Comparison of ENCODE assay signal across 8 cellular contexts in the genomic region with DNA sequence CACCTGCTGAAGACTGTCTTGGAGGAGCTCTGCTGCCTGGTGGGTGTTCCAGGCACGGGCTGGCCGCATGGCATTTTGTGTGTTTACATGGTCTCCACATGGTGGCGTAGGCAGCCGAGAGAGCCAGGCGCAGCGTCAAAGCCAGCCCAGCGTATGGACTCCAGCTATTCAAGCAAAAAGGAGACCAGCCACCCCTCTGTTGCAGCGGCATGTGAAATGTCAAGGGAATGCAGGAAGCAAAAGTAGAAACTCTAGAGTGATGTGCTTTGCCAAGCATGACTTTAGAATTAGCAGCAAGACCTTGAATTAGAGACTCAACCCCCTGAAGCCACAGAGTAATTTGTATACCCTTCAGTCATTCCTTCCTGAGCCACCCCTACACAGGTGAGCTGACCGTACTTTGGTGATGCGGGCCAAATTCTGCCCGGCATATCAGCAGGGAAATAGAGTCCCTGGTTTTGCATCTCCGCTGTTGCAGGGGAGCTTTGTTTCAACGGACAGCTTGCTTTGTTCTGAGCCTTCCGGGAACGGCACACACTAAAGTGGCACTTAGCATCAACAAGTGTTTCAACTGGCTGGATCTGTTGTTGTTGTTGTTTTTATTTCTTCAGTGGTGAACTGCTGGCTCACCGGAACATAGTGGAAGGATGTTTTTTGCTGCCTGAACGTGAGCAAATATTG. TPM values are rescaled to one million over a fixed set of nuclear protein-coding genes. Genes with fewer than 3 reads are reported as not detected.
A peak's percentile ranks its signal among the peaks of the same experiment; 100 is the strongest.
DNase-seq lines count a peak whose midpoint lies in the region; ATAC-seq and TF ChIP-seq lines count a peak whose summit lies in the region.

No MANE protein-coding gene starts in this region.

- H3K36me3 ChIP-seq in DND-41 (ENCODE audit: insufficient read depth, low read length) (no peaks in the 10 kb centered on the region), Karpas-422 (ENCODE audit: insufficient read depth, low read length) (peaks cover 20% of the 10 kb centered on the region), tibial nerve (no peaks in the 10 kb centered on the region), ovary (no peaks in the 10 kb centered on the region)

- H3K27ac ChIP-seq in DND-41 (ENCODE audit: low read length) (no peak overlapping the region), Karpas-422 (ENCODE audit: low read length) (peak overlapping the region; percentile 100), tibial nerve (no peak overlapping the region), ovary (no peak overlapping the region)

- TF ChIP-seq CTCF in DND-41 (IDR thresholded peaks at IDR 0.05; ENCODE audit: borderline replicate concordance, extremely low read depth, low read length, poor library complexity, severe bottlenecking) (peak; percentile 18), tibial nerve (IDR thresholded peaks at IDR 0.05) (peak in 4 of 5 experiments; percentile 10 to 49 (median 26)), ovary (IDR thresholded peaks at IDR 0.05) (no peak)

- WGBS in tibial nerve, 2 donors: 55 to 62% methylated on average over 17 of the region's 17 CpGs
- WGBS in ovary, 3 donors: 61 to 72% (median 70%) methylated on average over 17 of the region's 17 CpGs

- H3K27me3 ChIP-seq in DND-41 (ENCODE audit: insufficient read depth, low read length, poor library complexity) (peaks cover 13% of the 10 kb centered on the region), Karpas-422 (ENCODE audit: low read length) (no peaks in the 10 kb centered on the region), tibial nerve (no peaks in the 10 kb centered on the region), ovary (no peaks in the 10 kb centered on the region)

- H3K4me2 ChIP-seq in DND-41 (ENCODE audit: insufficient read depth, low read length) (no peak overlapping the region), Karpas-422 (ENCODE audit: low read depth, low read length, poor library complexity, severe bottlenecking) (peak overlapping the region; percentile 92)

- H3K4me3 ChIP-seq in DND-41 (ENCODE audit: low read depth in 1 of 2, low read length in 2 of 2) (no peak overlapping the region), Karpas-422 (ENCODE audit: low read length) (peak overlapping the region; percentile 79), tibial nerve (no peak overlapping the region), ovary (no peak overlapping the region)

- TF ChIP-seq EP300 in tibial nerve (IDR thresholded peaks at IDR 0.05) (no peak), ovary (IDR thresholded peaks at IDR 0.05) (no peak)

- DNase-seq in DND-41 (no peak), Karpas-422 (peak; percentile 99), iPS-NIHi7 (ENCODE audit: extremely low spot score) (peak; percentile 88), tibial nerve (ENCODE audit: low spot score in 2 of 2) (no peak), ovary (no peak)
- peak; percentile 20 to 24 for DNase-seq in activated CD4-positive, alpha-beta T cell treated with anti-CD3 and anti-CD28 coated beads, Interleukin-2, amount 50 U/mL, for 48 hours

- H3K9ac ChIP-seq in DND-41 (ENCODE audit: low read depth, low read length): no peak overlapping the region
- peak overlapping the region; percentile 88 for H3K9ac ChIP-seq in Karpas-422 (ENCODE audit: low read length)

- H3K4me1 ChIP-seq in DND-41 (ENCODE audit: insufficient read depth, low read length) (no peaks in the 10 kb centered on the region), Karpas-422 (ENCODE audit: low read length) (peaks cover 89% of the 10 kb centered on the region), tibial nerve (peaks cover 0 to 8% (median 0%) of the 10 kb centered on the region in 4 donors), ovary (ENCODE audit: insufficient read depth) (peaks cover 1% of the 10 kb centered on the region)

- H3K9me3 ChIP-seq in DND-41 (ENCODE audit: insufficient read depth, low read length, severe bottlenecking) (no peaks in the 10 kb centered on the region), Karpas-422 (ENCODE audit: low read length) (no peaks in the 10 kb centered on the region), tibial nerve (no peaks in the 10 kb centered on the region), ovary (no peaks in the 10 kb centered on the region)

- H4K20me1 ChIP-seq in DND-41 (ENCODE audit: insufficient read depth, low read length) (no peaks in the 10 kb centered on the region), Karpas-422 (ENCODE audit: insufficient read depth, low read depth, low read length) (no peaks in the 10 kb centered on the region)

- ATAC-seq in DND-41 (ENCODE audit: insufficient read depth, low read depth) (no peak), GM19397 (IDR thresholded peaks at IDR 0.05; ENCODE audit: unreplicated experiment) (peak; percentile 76), HG02759 (IDR thresholded peaks at IDR 0.05; ENCODE audit: unreplicated experiment) (no peak)

- H3K79me2 ChIP-seq in DND-41 (ENCODE audit: insufficient read depth, low read length) (no peaks in the 10 kb centered on the region), Karpas-422 (ENCODE audit: low read length) (peaks cover 38% of the 10 kb centered on the region)

- intact Hi-C loops in ovary (cut with DNase I): no loop called here

- no peaks in the 10 kb centered on the region for H3K9me2 ChIP-seq in Karpas-422 (replicated peaks; ENCODE audit: insufficient read depth, low read length)

- H2AFZ ChIP-seq in DND-41 (ENCODE audit: low read depth, low read length) (no peak overlapping the region), Karpas-422 (ENCODE audit: low read length) (no peak overlapping the region)

- no peak for TF ChIP-seq POLR2A in tibial nerve (IDR thresholded peaks at IDR 0.05)
- no peak for TF ChIP-seq POLR2A in ovary (IDR thresholded peaks at IDR 0.05)

RNA-seq across cellular contexts. Expression of gene FNDC1, which starts 48.5 kb away (rescaled TPM):
- 73.2 and 90.0 TPM in 2 replicates for total RNA-seq in Karpas-422 (2014; rRNA removed; shearing (Covaris generic); ENCODE audit: low replicate concordance)
- total RNA-seq in tibial nerve (1 to 10 TPM; 2.1 to 8.2 (median 5.4) TPM), ovary (1 to 10 TPM in 4 of 7 donors, under 1 TPM in 3; 0.08 to 2.1 (median 1.1) TPM)
- polyA plus RNA-seq in ovary: 1 to 10 TPM in 1 of 2 donors, under 1 TPM in 1; 0.29 to 7.3 TPM

Comparison
In these comparisons a context has a peak if more than half of its experiments do, and no peak if none do; other contexts are left out.
1. DNase-seq: peak in Karpas-422 (single experiment), activated CD4-positive, alpha-beta T cell treated with anti-CD3 and anti-CD28 coated beads, Interleukin-2, amount 50 U/mL, for 48 hours (2 of 2) and iPS-NIHi7 (single experiment); none in DND-41 (single experiment), tibial nerve (0 of 2) and ovary (0 of 5).
2. CTCF ChIP-seq: peak in DND-41 (single experiment) and tibial nerve (4 of 5); none in ovary (0 of 3).